In the genomic region with DNA sequence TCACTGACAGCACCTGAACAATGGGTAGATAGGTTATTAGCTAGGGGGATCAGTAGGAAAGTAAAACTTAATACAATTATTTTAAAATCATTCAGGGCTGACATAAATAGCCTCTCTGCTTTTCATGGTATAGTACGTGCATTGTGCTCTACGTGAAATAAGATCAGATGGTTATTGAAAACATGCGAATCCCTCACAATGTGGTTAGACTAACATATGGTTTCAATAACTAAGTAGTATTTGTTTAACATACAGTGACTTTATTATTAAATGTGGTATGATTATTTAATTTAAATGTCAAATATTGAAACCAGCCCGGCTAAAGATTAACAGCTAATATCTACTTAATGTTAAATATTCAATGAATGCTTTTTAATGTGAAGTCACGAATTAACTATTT, we compare ENCODE assay signal across 7 cellular contexts.
"Had no signal": no experiment of that assay in that cellular context is flagged by ENCODE, and none has a peak within 500 bp of the region (broad histone marks: within the 10 kb centered on the region; RNA-seq: fewer than 3 reads in every experiment).

No MANE protein-coding gene starts in this region.

- ATAC-seq: GM23338, HepG2, K562 had no signal

- H3K4me3 ChIP-seq: GM23338, K562 had no signal

- H3K4me2 ChIP-seq: GM23338 had no signal

- DNase-seq: H9, HCEC 1CT, KG1 had no signal

- H3K27ac ChIP-seq: HL-60 had no signal

- H2AFZ ChIP-seq: GM23338 had no signal
